ENCODE assay signal across 30 cellular contexts in genomic region chr10:99080275-99080816, GRCh38.
"Had no signal": no experiment of that assay in that cellular context is flagged by ENCODE, and none has a peak within 500 bp of the region (broad histone marks: within the 10 kb centered on the region; RNA-seq: fewer than 3 reads in every experiment).

No MANE protein-coding gene starts in this region.

- H3K4me1 ChIP-seq: body of pancreas, breast epithelium had no signal

- ATAC-seq: activated CD8-positive, alpha-beta T cell treated with anti-CD3 and anti-CD28 coated beads for 36 hours; activated T-cell treated with anti-CD3 and anti-CD28 coated beads, Interleukin-2, amount 50 U/mL, for 72 hours; activated T-helper 17 cell treated with anti-CD3 and anti-CD28 coated beads, Interleukin-2, amount 50 U/mL, for 72 hours; body of pancreas; Right ventricle myocardium inferior had no signal

- H3K9me3 ChIP-seq: body of pancreas, breast epithelium had no signal

- DNase-seq: activated CD4-positive, alpha-beta T cell treated with anti-CD3 and anti-CD28 coated beads, Interleukin-2, amount 10 ng/mL, durations not matched to agents 24 days and 14 days; activated CD4-positive, alpha-beta T cell treated with anti-CD3 and anti-CD28 coated beads, Interleukin-2, amount 50 U/mL, for 4 hours; activated CD8-positive, alpha-beta T cell treated with anti-CD3 and anti-CD28 coated beads for 36 hours; activated effector memory CD4-positive, alpha-beta T cell treated with anti-CD3 and anti-CD28 coated beads, Interleukin-2, amount 50 U/mL, for 16 hours; activated naive CD4-positive, alpha-beta T cell; activated naive CD4-positive, alpha-beta T cell treated with anti-CD3 and anti-CD28 coated beads, Interleukin-2, amount 50 U/mL, for 16 hours; activated naive CD8-positive, alpha-beta T cell treated with anti-CD3 and anti-CD28 coated beads for 36 hours; activated T-cell treated with anti-CD3 and anti-CD28 coated beads, Interleukin-2, amount 50 U/mL, for 1 hour; activated T-cell treated with anti-CD3 and anti-CD28 coated beads, Interleukin-2, amount 50 U/mL, for 72 hours; amniotic stem cell; aorta; body of pancreas; Karpas-422; KBM-7; NCI-H1105; NCI-H1417 treated with DMSO at 0.1 percent for 48 hours; NCI-H187 treated with DMSO at 0.1 percent for 48 hours; NCI-H2081 treated with DMSO at 0.1 percent for 48 hours; NCI-H2171; NCI-H510A; NCI-H526; NCI-H748 treated with DMSO at 0.1 percent for 48 hours; NK-92 treated with Interleukin-12 subunit alpha and Interleukin-12 subunit beta, amount 100 ng/mL, for 24 hours; PC-9; SIG-M5; T1000 had no signal

- H3K27ac ChIP-seq: body of pancreas, breast epithelium, PC-9, RWPE1 had no signal

- H3K27me3 ChIP-seq: body of pancreas, breast epithelium had no signal

- H3K4me3 ChIP-seq: body of pancreas, breast epithelium, PC-9 had no signal

- H3K36me3 ChIP-seq: breast epithelium had no signal
